In genomic region chr17:3594976-3595375, GRCh38 we compare ENCODE assay signal across 16 cellular contexts. TPM values are rescaled to one million over a fixed set of nuclear protein-coding genes. Genes with fewer than 3 reads are reported as not detected.
"Had no signal": no experiment of that assay in that cellular context is flagged by ENCODE, and none has a peak within 500 bp of the region (broad histone marks: within the 10 kb centered on the region; RNA-seq: fewer than 3 reads in every experiment).

No MANE protein-coding gene starts in this region.

- H3K9me3 ChIP-seq: ascending aorta, esophagus squamous epithelium, mucosa of descending colon had no signal

- H3K27ac ChIP-seq: ascending aorta, coronary artery had no signal

- H3K27me3 ChIP-seq: ascending aorta had no signal

- H3K4me3 ChIP-seq: ascending aorta, coronary artery, esophagus squamous epithelium, mucosa of descending colon had no signal

- H3K4me1 ChIP-seq: ascending aorta, esophagus squamous epithelium had no signal

- DNase-seq: activated CD4-positive, alpha-beta T cell treated with anti-CD3 and anti-CD28 coated beads, Interleukin-2, amount 50 U/mL, for 1 hour; activated naive CD4-positive, alpha-beta T cell treated with Interleukin-2 at 50 U/mL for 16 hours; activated T-cell treated with anti-CD3 and anti-CD28 coated beads for 4 hours; effector CD4-positive, alpha-beta T cell; esophagus squamous epithelium; naive thymus-derived CD4-positive, alpha-beta T cell; stimulated activated CD4-positive, alpha-beta T cell treated with anti-CD3 and anti-CD28 coated beads, Interleukin-15, amount 100 ng/mL, for 24 hours; stimulated activated CD4-positive, alpha-beta T cell treated with anti-CD3 and anti-CD28 coated beads, Interleukin-4, amount 100 ng/mL, for 1 hour; stimulated activated naive CD4-positive, alpha-beta T cell treated with Interleukin-2 at 50 U/mL for 16 hours; T-helper 1 cell; trophoblast cell had no signal

- ATAC-seq: activated CD4-positive, CD25-positive, alpha-beta regulatory T cell treated with anti-CD3 and anti-CD28 coated beads, Interleukin-2, amount 50 U/mL, for 24 hours; activated T-helper 17 cell treated with anti-CD3 and anti-CD28 coated beads, Interleukin-2, amount 50 U/mL, for 72 hours; mucosa of descending colon; naive thymus-derived CD4-positive, alpha-beta T cell had no signal

RNA-seq across cellular contexts. Expression of gene TRPV3, which starts 37.4 kb away (rescaled TPM):
- polyA plus RNA-seq: naive thymus-derived CD4-positive, alpha-beta T cell had no signal
